Comparison of ENCODE assay signal across 8 cellular contexts in genomic region chr21:41169258-41169576, GRCh38. TPM values are rescaled to one million over a fixed set of nuclear protein-coding genes. Genes with fewer than 3 reads are reported as not detected.
A peak's percentile ranks its signal among the peaks of the same experiment; 100 is the strongest.
DNase-seq lines count a peak whose midpoint lies in the region; ATAC-seq, FAIRE-seq and TF ChIP-seq lines count a peak whose summit lies in the region.

No MANE protein-coding gene starts in this region.

- H3K36me3 ChIP-seq in upper lobe of left lung, result no peaks in the 10 kb centered on the region

- peak overlapping the region; percentile 60 for H3K4me3 ChIP-seq in choroid plexus epithelial cell (ENCODE audit: low read depth, low read length)
- H3K4me3 ChIP-seq in upper lobe of left lung, result peak overlapping the region in 3 of 4 donors; percentile 87 to 93 (median 91)

- peak overlapping the region; percentile 63 for H3K4me3 Mint-ChIP-seq in activated naive CD4-positive, alpha-beta T cell treated with anti-CD3 and anti-CD28 coated beads for 36 hours
- H3K4me3 Mint-ChIP-seq in mesothelial cell of epicardium, result peak overlapping the region; percentile 78

- DNase-seq in activated naive CD4-positive, alpha-beta T cell treated with anti-CD3 and anti-CD28 coated beads for 36 hours, result no peak
- DNase-seq in activated naive CD4-positive, alpha-beta T cell treated with anti-CD3 and anti-CD28 coated beads, Interleukin-2, amount 50 U/mL, for 72 hours (ENCODE audit: low spot score in 2 of 2), result no peak
- DNase-seq in choroid plexus epithelial cell (ENCODE audit: low read depth), result no peak
- DNase-seq in mesothelial cell of epicardium (ENCODE audit: low spot score in 2 of 2, unreplicated experiment in 2 of 2), result no peak
- DNase-seq in upper lobe of left lung, result no peak
- DNase-seq in D721Med (ENCODE audit: insufficient read length, low spot score), result no peak

- TF ChIP-seq EP300 in upper lobe of left lung (IDR thresholded peaks at IDR 0.05), result no peak

- H3K27ac Mint-ChIP-seq in activated naive CD4-positive, alpha-beta T cell treated with anti-CD3 and anti-CD28 coated beads for 36 hours, result peak overlapping the region; percentile 50
- no peak overlapping the region for H3K27ac Mint-ChIP-seq in activated naive CD4-positive, alpha-beta T cell treated with anti-CD3 and anti-CD28 coated beads, Interleukin-2, amount 50 U/mL, for 72 hours
- peak overlapping the region; percentile 86 for H3K27ac Mint-ChIP-seq in mesothelial cell of epicardium

- peaks cover 1% of the 10 kb centered on the region for H3K36me3 Mint-ChIP-seq in activated naive CD4-positive, alpha-beta T cell treated with anti-CD3 and anti-CD28 coated beads for 36 hours (ENCODE audit: low read depth)
- peaks cover 0 to 8% of the 10 kb centered on the region in 2 donors for H3K36me3 Mint-ChIP-seq in activated naive CD4-positive, alpha-beta T cell treated with anti-CD3 and anti-CD28 coated beads, Interleukin-2, amount 50 U/mL, for 72 hours
- H3K36me3 Mint-ChIP-seq in mesothelial cell of epicardium, result no peaks in the 10 kb centered on the region

- H3K27me3 ChIP-seq in upper lobe of left lung, result no peaks in the 10 kb centered on the region

- peaks cover 0 to 28% (median 14%) of the 10 kb centered on the region in 4 donors for H3K4me1 ChIP-seq in upper lobe of left lung

- no peaks in the 10 kb centered on the region for H3K9me3 ChIP-seq in upper lobe of left lung

- 1 to 6% methylated on average over 3 of the region's 3 CpGs for WGBS in upper lobe of left lung, 2 donors

- intact Hi-C loops in activated naive CD4-positive, alpha-beta T cell treated with anti-CD3 and anti-CD28 coated beads for 36 hours (cut with micrococcal nuclease), result no loop called here

- TF ChIP-seq CTCF in choroid plexus epithelial cell (conservative IDR thresholded peaks at IDR 0.05; ENCODE audit: low read depth, low read length) (no peak), mesothelial cell of epicardium (IDR thresholded peaks at IDR 0.05; ENCODE audit: unreplicated experiment) (no peak), upper lobe of left lung (IDR thresholded peaks at IDR 0.05) (no peak), D721Med (IDR thresholded peaks at IDR 0.05; ENCODE audit: insufficient read depth, missing control alignments) (no peak)

- H3K27ac ChIP-seq in upper lobe of left lung, result peak overlapping the region in 3 of 4 donors; percentile 85 to 90 (median 90)

- CTCF ChIA-PET in activated naive CD4-positive, alpha-beta T cell treated with anti-CD3 and anti-CD28 coated beads for 36 hours (lab: Charles Lee), result interaction anchor here (0.7 to 1.0 kb wide), 3 partner anchors 11 to 115 kb away, joined by 3 to 4 read pairs (median 3); no protein-coding TSS in a partner anchor

- H3K9me3 Mint-ChIP-seq in activated naive CD4-positive, alpha-beta T cell treated with anti-CD3 and anti-CD28 coated beads for 36 hours, result no peaks in the 10 kb centered on the region
- no peaks in the 10 kb centered on the region for H3K9me3 Mint-ChIP-seq in activated naive CD4-positive, alpha-beta T cell treated with anti-CD3 and anti-CD28 coated beads, Interleukin-2, amount 50 U/mL, for 72 hours
- H3K9me3 Mint-ChIP-seq in mesothelial cell of epicardium, result no peaks in the 10 kb centered on the region

- ATAC-seq in activated naive CD4-positive, alpha-beta T cell treated with anti-CD3 and anti-CD28 coated beads, Interleukin-2, amount 50 U/mL, for 72 hours, result no peak
- ATAC-seq in upper lobe of left lung (ENCODE audit: low FRiP score in 2 of 2) (no peak), GM18873 (IDR thresholded peaks at IDR 0.05; ENCODE audit: low FRiP score, unreplicated experiment) (no peak), GM18867 (IDR thresholded peaks at IDR 0.05; ENCODE audit: unreplicated experiment) (no peak)

- peaks cover 45% of the 10 kb centered on the region for H3K27me3 Mint-ChIP-seq in activated naive CD4-positive, alpha-beta T cell treated with anti-CD3 and anti-CD28 coated beads for 36 hours (ENCODE audit: low read depth)
- H3K27me3 Mint-ChIP-seq in mesothelial cell of epicardium (ENCODE audit: low read depth), result no peaks in the 10 kb centered on the region

- no peak for FAIRE-seq in D721Med (lab: Jason Lieb, UNC)

- no peak for TF ChIP-seq POLR2A in upper lobe of left lung (IDR thresholded peaks at IDR 0.05)

- peaks cover 8% of the 10 kb centered on the region for H3K4me1 Mint-ChIP-seq in activated naive CD4-positive, alpha-beta T cell treated with anti-CD3 and anti-CD28 coated beads for 36 hours (ENCODE audit: low read depth)
- H3K4me1 Mint-ChIP-seq in mesothelial cell of epicardium, result peaks cover 19% of the 10 kb centered on the region

RNA-seq across cellular contexts. Expression of gene BACE2, which starts 1.3 kb away (rescaled TPM):
- under 1 TPM; 0.17 to 0.89 TPM for total RNA-seq in activated naive CD4-positive, alpha-beta T cell treated with anti-CD3 and anti-CD28 coated beads for 36 hours
- total RNA-seq in activated naive CD4-positive, alpha-beta T cell treated with anti-CD3 and anti-CD28 coated beads, Interleukin-2, amount 50 U/mL, for 72 hours, result 1 to 10 TPM in 1 of 2 donors, not detected in 1; 1.3 TPM
- total RNA-seq in mesothelial cell of epicardium (29.8 to 31.3 TPM (median 30.6 TPM) in 3 replicates), upper lobe of left lung (10 to 100 TPM; 15.1 to 43.0 (median 26.3) TPM)

Comparison
In these comparisons a context has a peak if more than half of its experiments do, and no peak if none do; other contexts are left out.
1. H3K27ac Mint-ChIP-seq: peak in activated naive CD4-positive, alpha-beta T cell treated with anti-CD3 and anti-CD28 coated beads for 36 hours (single experiment) and mesothelial cell of epicardium (single experiment); none in activated naive CD4-positive, alpha-beta T cell treated with anti-CD3 and anti-CD28 coated beads, Interleukin-2, amount 50 U/mL, for 72 hours (0 of 2).
2. RNA of gene BACE2, which starts 1.3 kb away (total RNA-seq): 29.8 to 31.3 TPM in mesothelial cell of epicardium and 15.1 to 43.0 TPM in upper lobe of left lung; 1.3 TPM in activated naive CD4-positive, alpha-beta T cell treated with anti-CD3 and anti-CD28 coated beads, Interleukin-2, amount 50 U/mL, for 72 hours and 0.17 to 0.89 TPM in activated naive CD4-positive, alpha-beta T cell treated with anti-CD3 and anti-CD28 coated beads for 36 hours; every median in the first group is over 4 times any median in the second.